Comparison of ENCODE assay signal across 14 cellular contexts in the genomic region with DNA sequence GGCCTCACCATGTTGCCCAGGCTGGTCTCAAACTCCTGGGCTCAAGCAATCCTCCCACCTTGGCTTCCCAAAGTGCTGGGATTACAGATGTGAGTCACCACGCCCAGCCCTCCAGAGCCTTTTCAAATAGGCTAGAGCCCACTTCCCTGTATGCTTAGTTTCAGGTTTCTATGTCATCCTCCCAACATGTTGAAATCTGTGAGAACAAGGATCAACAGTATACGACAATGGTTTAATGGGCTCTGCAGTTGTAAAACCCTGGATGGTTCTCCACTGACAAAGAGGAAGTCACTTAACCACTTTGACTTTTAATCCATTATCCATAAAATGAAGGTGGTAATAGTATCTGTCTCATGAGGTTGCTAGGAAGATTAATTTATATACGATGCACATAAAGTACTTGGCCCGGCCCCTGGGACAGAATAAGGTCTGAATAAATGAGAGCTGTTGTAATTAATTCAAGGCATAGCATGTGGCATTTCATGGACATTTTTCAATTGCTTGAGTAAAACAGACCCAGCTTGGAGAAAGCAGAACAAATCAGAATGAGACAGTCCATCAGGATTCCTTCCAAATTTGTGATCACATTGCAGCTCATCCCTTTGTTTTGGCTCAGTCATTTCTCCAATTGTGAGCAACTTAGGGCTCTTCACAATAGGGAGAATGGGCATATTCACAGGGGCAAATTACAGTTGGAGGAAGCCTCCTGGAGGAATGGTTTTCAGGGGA.
DNase-seq lines count a peak whose midpoint lies in the region; ATAC-seq and TF ChIP-seq lines count a peak whose summit lies in the region.
"Had no signal": no experiment of that assay in that cellular context is flagged by ENCODE, and none has a peak within 500 bp of the region (broad histone marks: within the 10 kb centered on the region; RNA-seq: fewer than 3 reads in every experiment).

No MANE protein-coding gene starts in this region.

- intact Hi-C loops in mucosa of descending colon (cut with DNase I, micrococcal nuclease) = no loop called here

- ATAC-seq in mucosa of descending colon = peak; percentile 95
- ATAC-seq in HG03571 (IDR thresholded peaks at IDR 0.05; ENCODE audit: unreplicated experiment) = no peak
- ATAC-seq: GM12878 had no signal

- no peak for TF ChIP-seq CTCF in HL-60 (IDR thresholded peaks at IDR 0.05; ENCODE audit: insufficient read depth, low read length)
- no peak for TF ChIP-seq CTCF in mucosa of descending colon (IDR thresholded peaks at IDR 0.05)

- peaks cover 6% of the 10 kb centered on the region for H3K4me1 ChIP-seq in mucosa of descending colon (ENCODE audit: low read depth)

- H3K27ac ChIP-seq in HL-60 (replicated peaks) = peak overlapping the region; percentile 44
- H3K27ac ChIP-seq: psoas muscle, tibial artery had no signal

- DNase-seq in HL-60 (ENCODE audit: low read depth in 1 of 2, low spot score in 1 of 2) (peak; percentile 70), NCI-H2107 (lab: John Stamatoyannopoulos, UW) (peak; percentile 84), SKM-1 treated with dmso at 0.1 percent for 144 hours (lab: John Stamatoyannopoulos, UW; ENCODE audit: unreplicated experiment) (peak; percentile 95), mucosa of descending colon (peak; percentile 65 to 72 (median 72)), NK-92 (lab: John Stamatoyannopoulos, UW; ENCODE audit: unreplicated experiment) (no peak), RKO (ENCODE audit: low spot score) (no peak)
- no peak for DNase-seq in activated CD8-positive, alpha-beta memory T cell treated with anti-CD3 and anti-CD28 coated beads, Interleukin-2, amount 50 U/mL, for 48 hours
- DNase-seq: amygdala; CD4-positive, CD25-positive, alpha-beta regulatory T cell; kidney glomerular epithelial cell; psoas muscle; tibial artery had no signal

- H3K4me3 ChIP-seq in HL-60 (replicated peaks; ENCODE audit: insufficient read depth, low read length) (no peak overlapping the region), mucosa of descending colon (no peak overlapping the region)
- H3K4me3 ChIP-seq: GM12878, psoas muscle, tibial artery had no signal

- H3K27me3 ChIP-seq in HL-60 (ENCODE audit: insufficient read depth, poor library complexity, severe bottlenecking) = no peaks in the 10 kb centered on the region

- no peaks in the 10 kb centered on the region for H3K9me3 ChIP-seq in mucosa of descending colon
- H3K9me3 ChIP-seq: psoas muscle, tibial artery had no signal

- no peaks in the 10 kb centered on the region for H3K36me3 ChIP-seq in mucosa of descending colon (ENCODE audit: low read depth)
- H3K36me3 ChIP-seq: tibial artery had no signal

Comparison
In these comparisons a context has a peak if more than half of its experiments do, and no peak if none do; other contexts are left out.
1. DNase-seq: peak in HL-60 (2 of 2), NCI-H2107 (single experiment), SKM-1 treated with dmso at 0.1 percent for 144 hours (single experiment) and mucosa of descending colon (3 of 3); none in NK-92 (single experiment), activated CD8-positive, alpha-beta memory T cell treated with anti-CD3 and anti-CD28 coated beads, Interleukin-2, amount 50 U/mL, for 48 hours (single experiment) and RKO (single experiment).